22 cellular contexts compared by ENCODE assay signal in genomic region chr11:115653076-115653475, GRCh38.
DNase-seq lines count a peak whose midpoint lies in the region; FAIRE-seq and TF ChIP-seq lines count a peak whose summit lies in the region.
"Had no signal": no experiment of that assay in that cellular context is flagged by ENCODE, and none has a peak within 500 bp of the region (broad histone marks: within the 10 kb centered on the region; RNA-seq: fewer than 3 reads in every experiment).

No MANE protein-coding gene starts in this region.

- no peaks in the 10 kb centered on the region for H3K36me3 ChIP-seq in bronchial epithelial cell (ENCODE audit: control insufficient read depth, insufficient read depth, low read length)

- H3K27me3 ChIP-seq in bronchial epithelial cell (ENCODE audit: control insufficient read depth, insufficient read depth, low read length): no peaks in the 10 kb centered on the region

- no peak overlapping the region for H3K4me3 ChIP-seq in bronchial epithelial cell (ENCODE audit: low read depth, low read length)
- H3K4me3 ChIP-seq: GM12878, GM23248, SK-N-MC had no signal

- TF ChIP-seq CTCF in bronchial epithelial cell (IDR thresholded peaks at IDR 0.05; ENCODE audit: insufficient read depth, low read length, severe bottlenecking): no peak

- no peak for FAIRE-seq in bronchial epithelial cell (lab: Jason Lieb, UNC)
- FAIRE-seq: A204.1, D721Med, GM12878 had no signal

- DNase-seq in EH (ENCODE audit: low read depth) (peak; percentile 11), M059J (ENCODE audit: low read depth) (peak; percentile 66), bronchial epithelial cell (ENCODE audit: low read depth) (peak; percentile 93), kidney tubule cell (ENCODE audit: low spot score) (peak; percentile 84), islet precursor cell (no peak), UCSD-AML1 (lab: John Stamatoyannopoulos, UW; ENCODE audit: unreplicated experiment) (no peak), hepatic stellate cell (ENCODE audit: low spot score) (no peak)
- DNase-seq: GM23248, H9, HFFc6, NCI-H1105 treated with DMSO at 0.1 percent for 48 hours, NCI-H2081, NCI-H2171 treated with DMSO at 0.1 percent for 48 hours, NCI-H524 treated with DMSO at 0.1 percent for 48 hours, NCI-H82, OCI-M1, RPMI8226, SHP77 treated with DMSO at 0.1 percent for 48 hours had no signal

Comparison
In these comparisons a context has a peak if more than half of its experiments do, and no peak if none do; other contexts are left out.
1. DNase-seq: peak in EH (single experiment), M059J (single experiment), bronchial epithelial cell (single experiment) and kidney tubule cell (single experiment); none in islet precursor cell (single experiment), UCSD-AML1 (single experiment) and hepatic stellate cell (single experiment).